8 cellular contexts compared by ENCODE assay signal in genomic region chr6:89079611-89080213, GRCh38. TPM values are rescaled to one million over a fixed set of nuclear protein-coding genes. Genes with fewer than 3 reads are reported as not detected.
DNase-seq lines count a peak whose midpoint lies in the region; ATAC-seq lines count a peak whose summit lies in the region.

No MANE protein-coding gene starts in this region.

- no peak overlapping the region for H4K5ac ChIP-seq in mesendoderm (ENCODE audit: low read length)

- DNase-seq in SKM-1 treated with dmso at 0.1 percent for 144 hours (lab: John Stamatoyannopoulos, UW; ENCODE audit: unreplicated experiment) (peak; percentile 18), SKM-1 (lab: John Stamatoyannopoulos, UW; ENCODE audit: unreplicated experiment) (no peak), NCI-H460 (ENCODE audit: extremely low read depth, low read depth) (peak; percentile 30), mesendoderm (peak; percentile 59), HPDE6-E6E7 (ENCODE audit: extremely low spot score) (no peak)
- peak; percentile 73 for DNase-seq in activated CD8-positive, alpha-beta memory T cell treated with anti-CD3 and anti-CD28 coated beads for 24 hours
- peak; percentile 48 to 68 (median 54) for DNase-seq in effector memory CD8-positive, alpha-beta T cell
- peak; percentile 63 for DNase-seq in stimulated activated CD8-positive, alpha-beta memory T cell treated with anti-CD3 and anti-CD28 coated beads, Interleukin-4, amount 100 ng/mL, for 48 hours

- no peak overlapping the region for H4K8ac ChIP-seq in mesendoderm (ENCODE audit: low read depth, low read length)

- H2BK15ac ChIP-seq in mesendoderm (replicated peaks; ENCODE audit: low read depth): peak overlapping the region; percentile 13

- no peaks in the 10 kb centered on the region for H3K27me3 Mint-ChIP-seq in effector memory CD8-positive, alpha-beta T cell

- peak overlapping the region; percentile 87 to 94 for H3K4me3 Mint-ChIP-seq in effector memory CD8-positive, alpha-beta T cell

- peak overlapping the region; percentile 96 to 98 for H3K27ac Mint-ChIP-seq in effector memory CD8-positive, alpha-beta T cell

- H3K36me3 Mint-ChIP-seq in effector memory CD8-positive, alpha-beta T cell (ENCODE audit: insufficient read depth): peaks cover 58% of the 10 kb centered on the region

- no peak overlapping the region for H3K4ac ChIP-seq in mesendoderm (ENCODE audit: low read depth, low read length)

- ATAC-seq in effector memory CD8-positive, alpha-beta T cell (replicated peaks): peak; percentile 39

- peaks cover 15% of the 10 kb centered on the region for H3K79me2 ChIP-seq in mesendoderm (ENCODE audit: control insufficient read depth, insufficient read depth, low read length)

- H3K23ac ChIP-seq in mesendoderm (ENCODE audit: low read length): no peak overlapping the region

- H3K27me3 ChIP-seq in mesendoderm (ENCODE audit: insufficient read depth, low read length, poor library complexity): no peaks in the 10 kb centered on the region

- peaks cover 13% of the 10 kb centered on the region for H3K79me1 ChIP-seq in mesendoderm (ENCODE audit: low read length)

- H3K36me3 ChIP-seq in mesendoderm (ENCODE audit: control insufficient read depth, insufficient read depth, low read length): no peaks in the 10 kb centered on the region

- no peak overlapping the region for H3K18ac ChIP-seq in mesendoderm (ENCODE audit: low read length)

- H3K9ac ChIP-seq in mesendoderm (ENCODE audit: low read length): peak overlapping the region; percentile 62

- H3K27ac ChIP-seq in mesendoderm (ENCODE audit: low read depth, low read length): no peak overlapping the region

- H2AK5ac ChIP-seq in mesendoderm (ENCODE audit: low read length): no peak overlapping the region

- peak overlapping the region; percentile 11 for H3K4me3 ChIP-seq in mesendoderm (ENCODE audit: low read length)

- WGBS in mesendoderm (ENCODE audit: extremely low coverage, insufficient coverage, low lambda C conversion rate): no CpG with 5 or more reads among the region's 17 CpGs

- H2BK120ac ChIP-seq in mesendoderm (ENCODE audit: low read depth, low read length): no peak overlapping the region

- H3K4me1 ChIP-seq in mesendoderm (ENCODE audit: control insufficient read depth, low read depth, low read length): peaks cover 4% of the 10 kb centered on the region

- peaks cover 20 to 26% of the 10 kb centered on the region in 2 donors for H3K4me1 Mint-ChIP-seq in effector memory CD8-positive, alpha-beta T cell (ENCODE audit: low read depth in 2 of 2)

- H3K4me2 ChIP-seq in mesendoderm (ENCODE audit: low read length): peak overlapping the region; percentile 49

- peak overlapping the region; percentile 75 for H3K56ac ChIP-seq in mesendoderm (ENCODE audit: low read length)

- H2BK5ac ChIP-seq in mesendoderm (ENCODE audit: low read length): no peak overlapping the region

- no peaks in the 10 kb centered on the region for H3K9me3 Mint-ChIP-seq in effector memory CD8-positive, alpha-beta T cell

RNA-seq across cellular contexts. Expression of gene PNRC1, which starts 0.8 kb away (rescaled TPM):
- 65.8 and 66.2 TPM in 2 replicates for total RNA-seq in NCI-H460 (2014; rRNA removed; shearing (Covaris generic))
- 10.8 TPM in 2 replicates for polyA plus RNA-seq in NCI-H460 (2014; cell fraction: nucleus; rRNA removed)
- 19.9 TPM for polyA plus RNA-seq in mesendoderm (2013, experiment 1 of 2)
- 21.1 TPM for polyA plus RNA-seq in mesendoderm (2013, experiment 2 of 2)

RNA-seq across cellular contexts. Expression of gene SRSF12, which starts 38.2 kb away (rescaled TPM):
- total RNA-seq in NCI-H460 (2014; rRNA removed; shearing (Covaris generic)): 0.29 and 0.37 TPM in 2 replicates
- 0.02 and 0.04 TPM in 2 replicates for polyA plus RNA-seq in NCI-H460 (2014; cell fraction: nucleus; rRNA removed)
- 5.1 TPM for polyA plus RNA-seq in mesendoderm (2013, experiment 1 of 2)
- polyA plus RNA-seq in mesendoderm (2013, experiment 2 of 2): 5.2 TPM

Comparison
In these comparisons a context has a peak if more than half of its experiments do, and no peak if none do; other contexts are left out.
1. DNase-seq: peak in SKM-1 treated with dmso at 0.1 percent for 144 hours (single experiment), NCI-H460 (single experiment), activated CD8-positive, alpha-beta memory T cell treated with anti-CD3 and anti-CD28 coated beads for 24 hours (single experiment), effector memory CD8-positive, alpha-beta T cell (3 of 3), mesendoderm (single experiment) and stimulated activated CD8-positive, alpha-beta memory T cell treated with anti-CD3 and anti-CD28 coated beads, Interleukin-4, amount 100 ng/mL, for 48 hours (single experiment); none in SKM-1 (single experiment) and HPDE6-E6E7 (single experiment).